ENCODE assay signal across 8 cellular contexts in genomic region chr17:76385892-76386786, GRCh38. TPM values are rescaled to one million over a fixed set of nuclear protein-coding genes. Genes with fewer than 3 reads are reported as not detected.
A peak's percentile ranks its signal among the peaks of the same experiment; 100 is the strongest.
DNase-seq lines count a peak whose midpoint lies in the region; ATAC-seq, FAIRE-seq and TF ChIP-seq lines count a peak whose summit lies in the region.

No MANE protein-coding gene starts in this region.

- H3K9me3 Mint-ChIP-seq in IgD-negative memory B cell = no peaks in the 10 kb centered on the region

- intact Hi-C loops in posterior vena cava (cut with DNase I) = no loop called here

- H3K27ac ChIP-seq in upper lobe of left lung = peak overlapping the region; percentile 82 to 91 (median 88)

- H3K27ac Mint-ChIP-seq in IgD-negative memory B cell = no peak overlapping the region

- H3K9me3 ChIP-seq in upper lobe of left lung = no peaks in the 10 kb centered on the region

- no peak for TF ChIP-seq POLR2A in upper lobe of left lung (IDR thresholded peaks at IDR 0.05)

- FAIRE-seq in frontal cortex (lab: Jason Lieb, UNC) = no peak

- H3K4me3 Mint-ChIP-seq in IgD-negative memory B cell = peak overlapping the region; percentile 68 to 80 (median 72)

- peaks cover 29 to 58% (median 44%) of the 10 kb centered on the region in 4 donors for H3K4me1 ChIP-seq in upper lobe of left lung

- H3K4me3 ChIP-seq in upper lobe of left lung = peak overlapping the region in 3 of 4 donors; percentile 64 to 69 (median 67)

- DNase-seq in DMS 273 treated with DMSO at 0.1 percent for 48 hours (lab: John Stamatoyannopoulos, UW) (peak; percentile 59), SK-MEL-5 (ENCODE audit: low read depth, low spot score) (peak; percentile 90), activated gamma-delta T cell (lab: John Stamatoyannopoulos, UW) (peak; percentile 39), frontal cortex (ENCODE audit: low spot score in 2 of 2) (peak; percentile 80 to 83), posterior vena cava (ENCODE audit: low spot score) (peak; percentile 94), upper lobe of left lung (peak; percentile 81 to 90), midbrain (lab: John Stamatoyannopoulos, UW) (no peak)

- in situ Hi-C loops in SK-MEL-5 (cut with HindIII; ENCODE audit: low pct_unique_long_range_greater_than_20kb, low sequenced_read_pairs) = no loop called here

- peaks cover 0 to 6% (median 3%) of the 10 kb centered on the region in 3 donors for H3K4me1 Mint-ChIP-seq in IgD-negative memory B cell

- peak; percentile 67 to 69 for ATAC-seq in upper lobe of left lung (ENCODE audit: low FRiP score in 2 of 2)

- no peak for TF ChIP-seq EP300 in upper lobe of left lung (IDR thresholded peaks at IDR 0.05)

- WGBS in upper lobe of left lung, 2 donors = 26 to 39% methylated on average over 13 to 36 of the region's 52 CpGs

- TF ChIP-seq CTCF in upper lobe of left lung (IDR thresholded peaks at IDR 0.05) = peak; percentile 87 to 95 (median 92)

- H3K36me3 Mint-ChIP-seq in IgD-negative memory B cell = peaks cover 2% of the 10 kb centered on the region

- peaks cover 0 to 24% (median 7%) of the 10 kb centered on the region in 4 donors for H3K36me3 ChIP-seq in upper lobe of left lung

- H3K27me3 Mint-ChIP-seq in IgD-negative memory B cell = peaks cover 3% of the 10 kb centered on the region

- no peaks in the 10 kb centered on the region for H3K27me3 ChIP-seq in upper lobe of left lung

RNA-seq across cellular contexts. Expression of gene SPHK1, which starts 1.7 kb away (rescaled TPM):
- polyA plus RNA-seq in IgD-negative memory B cell = not detected
- total RNA-seq in SK-MEL-5 (2014; rRNA removed; shearing (Covaris generic)) = 60.4 and 60.5 TPM in 2 replicates
- 79.0 and 79.8 TPM in 2 replicates for polyA plus RNA-seq in SK-MEL-5 (2015; cell fraction: cytosol; rRNA removed)
- 184 and 217 TPM in 2 replicates for polyA plus RNA-seq in SK-MEL-5 (2015; cell fraction: nucleus; rRNA removed)
- 1.6 TPM for total RNA-seq in frontal cortex
- total RNA-seq in posterior vena cava = 10 to 100 TPM; 13.8 to 36.6 TPM
- 10 to 100 TPM in 3 of 6 donors, 1 to 10 TPM in 3; 5.5 to 16.6 (median 9.5) TPM for total RNA-seq in upper lobe of left lung

RNA-seq across cellular contexts. Expression of gene PRPSAP1, which starts 32.4 kb away (rescaled TPM):
- 62.0 TPM for polyA plus RNA-seq in IgD-negative memory B cell
- total RNA-seq in SK-MEL-5 (2014; rRNA removed; shearing (Covaris generic)) = 42.2 and 43.7 TPM in 2 replicates
- 116 and 117 TPM in 2 replicates for polyA plus RNA-seq in SK-MEL-5 (2015; cell fraction: cytosol; rRNA removed)
- 470 and 484 TPM in 2 replicates for polyA plus RNA-seq in SK-MEL-5 (2015; cell fraction: nucleus; rRNA removed)
- total RNA-seq in frontal cortex (52.2 TPM), posterior vena cava (10 to 100 TPM; 33.7 to 34.8 TPM), upper lobe of left lung (100 to 1,000 TPM in 1 of 6 donors, 10 to 100 TPM in 5; 37.3 to 172 (median 59.2) TPM)
